In genomic region chr4:113869743-113870375, GRCh38 we compare ENCODE assay signal across 8 cellular contexts.
DNase-seq lines count a peak whose midpoint lies in the region; ATAC-seq, FAIRE-seq and TF ChIP-seq lines count a peak whose summit lies in the region.

No MANE protein-coding gene starts in this region.

- no peak for FAIRE-seq in kidney (lab: Jason Lieb, UNC)

- H3K4me2 ChIP-seq in IMR-90 (ENCODE audit: low read depth, low read length) = no peak overlapping the region

- H3K27ac ChIP-seq in IMR-90 (ENCODE audit: insufficient read depth, low read length) = no peak overlapping the region
- no peak overlapping the region for H3K27ac ChIP-seq in endodermal cell (ENCODE audit: low read depth, low read length)
- H3K27ac ChIP-seq in kidney (ENCODE audit: low read depth in 2 of 2, low read length in 2 of 2) = no peak overlapping the region

- no CpG with 5 or more reads among the region's 4 CpGs for WGBS in IMR-90 (ENCODE audit: extremely low coverage in 2 of 2, insufficient read length in 1 of 2), 2 experiments
- 96 to 100% methylated on average over 1 to 3 of the region's 4 CpGs for WGBS in endodermal cell (ENCODE audit: insufficient coverage in 1 of 2, insufficient read length in 1 of 2), 2 experiments

- H3K27me3 ChIP-seq in IMR-90 (ENCODE audit: control insufficient read depth, insufficient read depth, low read length) (no peaks in the 10 kb centered on the region), adipocyte (replicated peaks; ENCODE audit: control insufficient read depth, insufficient read depth, low read length) (no peaks in the 10 kb centered on the region), endodermal cell (ENCODE audit: control insufficient read depth, insufficient read depth, low read length, poor library complexity, severe bottlenecking) (no peaks in the 10 kb centered on the region)

- peak overlapping the region; percentile 12; the same call in 1 of the 2 replicates for H4K5ac ChIP-seq in IMR-90 (ENCODE audit: low read depth, low read length)

- dilution Hi-C loops in IMR-90 (cut with HindIII; ENCODE audit: low sequenced_read_pairs, unreplicated experiment) = no loop called here

- H4K8ac ChIP-seq in IMR-90 (ENCODE audit: low read depth in 2 of 2, low read length in 2 of 2) = no peak overlapping the region; a peak in 1 of 4 replicates

- H3K4me1 Mint-ChIP-seq in endodermal cell = peaks cover 30% of the 10 kb centered on the region

- H3K4me3 Mint-ChIP-seq in endodermal cell = no peak overlapping the region

- CTCF ChIA-PET in IMR-90 (lab: Yijun Ruan, JAX) = no interaction called here

- ATAC-seq in GM21526 (IDR thresholded peaks at IDR 0.05; ENCODE audit: low FRiP score, unreplicated experiment) = peak; percentile 88
- no peak; the same call in 1 of the 2 replicates for ATAC-seq in IMR-90 (ENCODE audit: low read depth)

- H4K20me1 ChIP-seq in IMR-90 (ENCODE audit: insufficient read depth, low read length) = no peaks in the 10 kb centered on the region

- intact Hi-C loops in IMR-90 (cut with micrococcal nuclease) (no loop called here), kidney (cut with DNase I) (loop anchor here (10.0 kb wide), 1 partner anchor 45 kb away; no protein-coding TSS in a partner anchor)

- H3K36me3 ChIP-seq in IMR-90 (ENCODE audit: control insufficient read depth, insufficient read depth, low read length) (no peaks in the 10 kb centered on the region), adipocyte (ENCODE audit: control insufficient read depth, insufficient read depth, low read length, severe bottlenecking) (no peaks in the 10 kb centered on the region), endodermal cell (ENCODE audit: control insufficient read depth, insufficient read depth, low read length) (no peaks in the 10 kb centered on the region), kidney (ENCODE audit: control insufficient read depth in 1 of 2, insufficient read depth in 2 of 2, low read length in 2 of 2) (no peaks in the 10 kb centered on the region)

- no peak for TF ChIP-seq CTCF in IMR-90 (conservative IDR thresholded peaks at IDR 0.05; ENCODE audit: low read depth, low read length)
- TF ChIP-seq CTCF in endodermal cell (conservative IDR thresholded peaks at IDR 0.05) = no peak
- TF ChIP-seq CTCF in kidney (IDR thresholded peaks at IDR 0.05; ENCODE audit: borderline replicate concordance, extremely low read depth, insufficient read depth) = no peak

- peak overlapping the region; percentile 89; the same call in 1 of the 3 replicates for H2BK15ac ChIP-seq in IMR-90 (ENCODE audit: low read depth, low read length)

- H3K23ac ChIP-seq in IMR-90 (ENCODE audit: low read depth, low read length) = no peak overlapping the region

- H3K4me1 ChIP-seq in IMR-90 (ENCODE audit: control insufficient read depth, insufficient read depth, low read length) (peaks cover 4% of the 10 kb centered on the region; the same call in 1 of the 2 replicates), adipocyte (ENCODE audit: control insufficient read depth, insufficient read depth, low read length) (no peaks in the 10 kb centered on the region), endodermal cell (ENCODE audit: control insufficient read depth, insufficient read depth, low read length) (no peaks in the 10 kb centered on the region), kidney (ENCODE audit: control insufficient read depth in 1 of 2, insufficient read depth in 1 of 2, low read depth in 1 of 2, low read length in 2 of 2) (no peaks in the 10 kb centered on the region)

- H4K91ac ChIP-seq in IMR-90 (ENCODE audit: insufficient read depth, low read depth, low read length) = no peak overlapping the region; the same call in 1 of the 2 replicates

- no peak for TF ChIP-seq RAD21 in IMR-90 (IDR thresholded peaks at IDR 0.05; ENCODE audit: low read length)

- H2AFZ ChIP-seq in IMR-90 (replicated peaks; ENCODE audit: low read length, poor library complexity) = no peak overlapping the region

- peak overlapping the region; percentile 87 for H3K14ac ChIP-seq in IMR-90 (replicated peaks; ENCODE audit: low read depth, low read length)

- H2BK120ac ChIP-seq in IMR-90 (ENCODE audit: low read depth, low read length) = peak overlapping the region; percentile 58

- no peak overlapping the region for H3K27ac Mint-ChIP-seq in endodermal cell

- no peak for TF ChIP-seq POLR2A in IMR-90 (IDR thresholded peaks at IDR 0.05; ENCODE audit: low read depth, low read length)

- H3K9me3 ChIP-seq in IMR-90 (ENCODE audit: control insufficient read depth, insufficient read depth, low read length) = no peaks in the 10 kb centered on the region
- no peaks in the 10 kb centered on the region for H3K9me3 ChIP-seq in adipocyte (ENCODE audit: control insufficient read depth, low read length)
- H3K9me3 ChIP-seq in endodermal cell (ENCODE audit: control insufficient read depth, low read length) = no peaks in the 10 kb centered on the region
- H3K9me3 ChIP-seq in kidney (ENCODE audit: control insufficient read depth in 1 of 2, low read length in 2 of 2) = no peaks in the 10 kb centered on the region

- DNase-seq in Caki2 (ENCODE audit: low read depth) = peak; percentile 88
- peak; percentile 74 for DNase-seq in IMR-90
- DNase-seq in adipocyte (ENCODE audit: low read depth) = peak; percentile 13
- peak; percentile 28 to 44 for DNase-seq in stimulated activated CD8-positive, alpha-beta memory T cell treated with anti-CD3 and anti-CD28 coated beads, Interleukin-15, amount 100 ng/mL, for 48 hours (ENCODE audit: low read depth in 2 of 2)
- no peak for DNase-seq in endodermal cell
- DNase-seq in DMS153 treated with DMSO at 0.1 percent for 48 hours (lab: John Stamatoyannopoulos, UW; ENCODE audit: unreplicated experiment) = no peak
- no peak for DNase-seq in kidney

- H3K4me3 ChIP-seq in IMR-90 (ENCODE audit: insufficient read depth, low read depth, low read length) (no peak overlapping the region), adipocyte (ENCODE audit: low read length) (no peak overlapping the region), endodermal cell (ENCODE audit: low read length) (no peak overlapping the region), kidney (ENCODE audit: low read length in 2 of 2) (no peak overlapping the region)

- H3K4ac ChIP-seq in IMR-90 (ENCODE audit: low read depth, low read length) = no peak overlapping the region

- no peak overlapping the region for H2AK9ac ChIP-seq in IMR-90 (replicated peaks; ENCODE audit: low read depth, low read length, poor library complexity)

- H3K56ac ChIP-seq in IMR-90 (ENCODE audit: extremely low read depth, insufficient read depth, low read length) = no peak overlapping the region

- peak overlapping the region; percentile 78; the same call in 1 of the 2 replicates for H2BK20ac ChIP-seq in IMR-90 (ENCODE audit: low read depth, low read length)

- peak overlapping the region; percentile 37 for H2BK5ac ChIP-seq in IMR-90 (ENCODE audit: low read depth, low read length, poor library complexity, severe bottlenecking)

- no peaks in the 10 kb centered on the region for H3K36me3 Mint-ChIP-seq in endodermal cell (ENCODE audit: low read depth)

- H3K9ac ChIP-seq in IMR-90 (ENCODE audit: low read depth, low read length) = no peak overlapping the region
- H3K9ac ChIP-seq in adipocyte (ENCODE audit: low read length) = no peak overlapping the region
- no peak overlapping the region for H3K9ac ChIP-seq in endodermal cell (ENCODE audit: extremely low read depth, low read length, poor library complexity, severe bottlenecking)
- H3K9ac ChIP-seq in kidney (ENCODE audit: low read length in 2 of 2) = no peak overlapping the region

- no peaks in the 10 kb centered on the region for H3K27me3 Mint-ChIP-seq in endodermal cell (ENCODE audit: insufficient read depth)

- no TSS peak for BruUV-seq in IMR-90 (replicated peaks; lab: Mats Ljungman, UMichigan)

- POLR2A ChIA-PET in IMR-90 (lab: Charles Lee; ENCODE audit: unreplicated experiment) = no interaction called here

- peak overlapping the region; percentile 45; the same call in 1 of the 2 replicates for H2AK5ac ChIP-seq in IMR-90 (ENCODE audit: low read depth, low read length)

- in situ Hi-C loops in Caki2 (cut with HindIII; ENCODE audit: low pct_unique_long_range_greater_than_20kb, low sequenced_read_pairs) (no loop called here), IMR-90 (cut with MboI; ENCODE audit: low sequenced_read_pairs) (no loop called here)

- H3K79me1 ChIP-seq in IMR-90 (ENCODE audit: low read depth in 1 of 2, low read length in 2 of 2) = no peaks in the 10 kb centered on the region

- no peak overlapping the region; the same call in 1 of the 2 replicates for H3K18ac ChIP-seq in IMR-90 (ENCODE audit: low read depth, low read length)

- H3K9me3 Mint-ChIP-seq in endodermal cell = peaks cover 7% of the 10 kb centered on the region

- peaks cover 3% of the 10 kb centered on the region for H3K9me1 ChIP-seq in IMR-90 (ENCODE audit: insufficient read depth, low read length)

TF ChIP-seq in IMR-90, 13 proteins besides CTCF, POLR2A, EP300 and RAD21 (continues in another document):
- TF ChIP-seq FOS (IDR thresholded peaks at IDR 0.05; ENCODE audit: low read depth, low read length) (no peak), MAFK (IDR thresholded peaks at IDR 0.05; ENCODE audit: low read depth, low read length) (no peak), CEBPB (IDR thresholded peaks at IDR 0.05; ENCODE audit: low read depth, low read length) (no peak), RFX5 (IDR thresholded peaks at IDR 0.05; ENCODE audit: low read depth, low read length) (no peak), USF2 (IDR thresholded peaks at IDR 0.05; ENCODE audit: low read depth, low read length) (no peak), RCOR1 (IDR thresholded peaks at IDR 0.05; ENCODE audit: insufficient replicate concordance, low read length) (no peak), MAZ (IDR thresholded peaks at IDR 0.05; ENCODE audit: borderline replicate concordance, low read depth, low read length) (no peak), NFE2L2 (IDR thresholded peaks at IDR 0.05; ENCODE audit: low read depth, low read length) (no peak), CHD1 (IDR thresholded peaks at IDR 0.05; ENCODE audit: low read depth, low read length) (no peak), SMC3 (IDR thresholded peaks at IDR 0.05; ENCODE audit: low read depth, low read length) (no peak)

Comparison
In these comparisons a context has a peak if more than half of its experiments do, and no peak if none do; other contexts are left out.
1. DNase-seq: peak in Caki2 (single experiment), IMR-90 (single experiment), adipocyte (single experiment) and stimulated activated CD8-positive, alpha-beta memory T cell treated with anti-CD3 and anti-CD28 coated beads, Interleukin-15, amount 100 ng/mL, for 48 hours (2 of 2); none in endodermal cell (single experiment), DMS153 treated with DMSO at 0.1 percent for 48 hours (single experiment) and kidney (single experiment).